ENCODE assay signal across 8 cellular contexts in genomic region chr10:31770307-31770902, GRCh38.
DNase-seq lines count a peak whose midpoint lies in the region; ATAC-seq, FAIRE-seq and TF ChIP-seq lines count a peak whose summit lies in the region.

No MANE protein-coding gene starts in this region.

- POLR2A ChIA-PET in activated CD4-positive, alpha-beta T cell treated with anti-CD3 and anti-CD28 coated beads for 36 hours (lab: Charles Lee), result interaction anchor here (0.6 kb wide), 1 partner anchor 83 kb away, joined by 3 read pairs; no protein-coding TSS in a partner anchor

- H3K9me3 Mint-ChIP-seq in activated CD4-positive, alpha-beta T cell treated with anti-CD3 and anti-CD28 coated beads for 36 hours (ENCODE audit: low read depth), result no peaks in the 10 kb centered on the region
- H3K9me3 Mint-ChIP-seq in natural killer cell treated with Interleukin-12 subunit alpha and Interleukin-12 subunit beta and Interleukin-15 and Interleukin-18, amount 100 ng/mL, for 72 hours, result no peaks in the 10 kb centered on the region

- H3K27me3 Mint-ChIP-seq in activated CD4-positive, alpha-beta T cell treated with anti-CD3 and anti-CD28 coated beads for 36 hours, result no peaks in the 10 kb centered on the region
- peaks cover 0 to 2% of the 10 kb centered on the region in 2 donors for H3K27me3 Mint-ChIP-seq in natural killer cell treated with Interleukin-12 subunit alpha and Interleukin-12 subunit beta and Interleukin-15 and Interleukin-18, amount 100 ng/mL, for 72 hours

- peak; percentile 32 to 82 (median 71) for TF ChIP-seq CTCF in dorsolateral prefrontal cortex (IDR thresholded peaks at IDR 0.05 in 54 of 56, conservative IDR thresholded peaks at IDR 0.05 in 2 of 56; ENCODE audit: low read depth in 1 of 56, partially characterized antibody in 56 of 56)
- peak; percentile 84 for TF ChIP-seq CTCF in upper lobe of right lung (IDR thresholded peaks at IDR 0.05)

- CTCF ChIA-PET in activated CD4-positive, alpha-beta T cell treated with anti-CD3 and anti-CD28 coated beads for 36 hours (lab: Charles Lee), result interaction anchor here (0.5 to 1.9 kb wide), 15 partner anchors 9 to 1188 kb away, joined by 3 to 5 read pairs (median 3); no protein-coding TSS in a partner anchor

- no peaks in the 10 kb centered on the region for H3K36me3 Mint-ChIP-seq in activated CD4-positive, alpha-beta T cell treated with anti-CD3 and anti-CD28 coated beads for 36 hours (ENCODE audit: low read depth)
- no peaks in the 10 kb centered on the region for H3K36me3 Mint-ChIP-seq in natural killer cell treated with Interleukin-12 subunit alpha and Interleukin-12 subunit beta and Interleukin-15 and Interleukin-18, amount 100 ng/mL, for 72 hours

- H3K4me3 ChIP-seq in dorsolateral prefrontal cortex (no peak overlapping the region), upper lobe of right lung (no peak overlapping the region)

- H3K27ac Mint-ChIP-seq in activated CD4-positive, alpha-beta T cell treated with anti-CD3 and anti-CD28 coated beads for 36 hours, result no peak overlapping the region
- H3K27ac Mint-ChIP-seq in natural killer cell treated with Interleukin-12 subunit alpha and Interleukin-12 subunit beta and Interleukin-15 and Interleukin-18, amount 100 ng/mL, for 72 hours, result no peak overlapping the region

- H3K27ac ChIP-seq in dorsolateral prefrontal cortex (no peak overlapping the region), upper lobe of right lung (no peak overlapping the region)

- ATAC-seq in activated CD4-positive, alpha-beta T cell treated with anti-CD3 and anti-CD28 coated beads for 36 hours, result peak; percentile 86
- peak; percentile 58 to 67 for ATAC-seq in natural killer cell treated with Interleukin-12 subunit alpha and Interleukin-12 subunit beta and Interleukin-15 and Interleukin-18, amount 100 ng/mL, for 72 hours
- peak; percentile 91 for ATAC-seq in upper lobe of right lung
- no peak for ATAC-seq in HG03097 (IDR thresholded peaks at IDR 0.05; ENCODE audit: low FRiP score, unreplicated experiment)

- H3K27me3 ChIP-seq in dorsolateral prefrontal cortex, result no peaks in the 10 kb centered on the region
- H3K27me3 ChIP-seq in upper lobe of right lung, result no peaks in the 10 kb centered on the region

- no peaks in the 10 kb centered on the region for H3K36me3 ChIP-seq in upper lobe of right lung

- FAIRE-seq in GM18507 (lab: Jason Lieb, UNC), result peak; percentile 85

- peaks cover 12% of the 10 kb centered on the region for H3K4me1 Mint-ChIP-seq in activated CD4-positive, alpha-beta T cell treated with anti-CD3 and anti-CD28 coated beads for 36 hours
- no peaks in the 10 kb centered on the region for H3K4me1 Mint-ChIP-seq in natural killer cell treated with Interleukin-12 subunit alpha and Interleukin-12 subunit beta and Interleukin-15 and Interleukin-18, amount 100 ng/mL, for 72 hours (ENCODE audit: low read depth in 2 of 2)

- intact Hi-C loops in activated CD4-positive, alpha-beta T cell treated with anti-CD3 and anti-CD28 coated beads for 36 hours (cut with DNase I, micrococcal nuclease), result loop anchor here (1.0 kb wide), 1 partner anchor 986 kb away; no protein-coding TSS in a partner anchor
- intact Hi-C loops in dorsolateral prefrontal cortex (cut with DNase I) (no loop called here), upper lobe of right lung (cut with DNase I) (no loop called here)

- DNase-seq in 8988T (peak; percentile 38), GM18507 (ENCODE audit: extremely low spot score, insufficient read length, low read depth) (peak; percentile 60), HT-29 (ENCODE audit: low spot score) (peak; percentile 56), dorsolateral prefrontal cortex (peak in 2 of 10 donors; percentile 54 to 62), upper lobe of right lung (peak; percentile 74)
- peak; percentile 77 for DNase-seq in activated CD4-positive, alpha-beta T cell treated with anti-CD3 and anti-CD28 coated beads for 36 hours
- no peak for DNase-seq in natural killer cell treated with Interleukin-12 subunit alpha and Interleukin-12 subunit beta and Interleukin-15 and Interleukin-18, amount 100 ng/mL, for 72 hours (ENCODE audit: low spot score)

- no peak overlapping the region for H3K4me3 Mint-ChIP-seq in activated CD4-positive, alpha-beta T cell treated with anti-CD3 and anti-CD28 coated beads for 36 hours
- no peak overlapping the region for H3K4me3 Mint-ChIP-seq in natural killer cell treated with Interleukin-12 subunit alpha and Interleukin-12 subunit beta and Interleukin-15 and Interleukin-18, amount 100 ng/mL, for 72 hours

- H3K4me1 ChIP-seq in upper lobe of right lung, result no peaks in the 10 kb centered on the region

- no peaks in the 10 kb centered on the region for H3K9me3 ChIP-seq in upper lobe of right lung

Comparison
In these comparisons a context has a peak if more than half of its experiments do, and no peak if none do; other contexts are left out.
1. intact Hi-C loops: an anchor here in activated CD4-positive, alpha-beta T cell treated with anti-CD3 and anti-CD28 coated beads for 36 hours (1.0 kb wide); none called in dorsolateral prefrontal cortex and upper lobe of right lung.